In the genomic region with DNA sequence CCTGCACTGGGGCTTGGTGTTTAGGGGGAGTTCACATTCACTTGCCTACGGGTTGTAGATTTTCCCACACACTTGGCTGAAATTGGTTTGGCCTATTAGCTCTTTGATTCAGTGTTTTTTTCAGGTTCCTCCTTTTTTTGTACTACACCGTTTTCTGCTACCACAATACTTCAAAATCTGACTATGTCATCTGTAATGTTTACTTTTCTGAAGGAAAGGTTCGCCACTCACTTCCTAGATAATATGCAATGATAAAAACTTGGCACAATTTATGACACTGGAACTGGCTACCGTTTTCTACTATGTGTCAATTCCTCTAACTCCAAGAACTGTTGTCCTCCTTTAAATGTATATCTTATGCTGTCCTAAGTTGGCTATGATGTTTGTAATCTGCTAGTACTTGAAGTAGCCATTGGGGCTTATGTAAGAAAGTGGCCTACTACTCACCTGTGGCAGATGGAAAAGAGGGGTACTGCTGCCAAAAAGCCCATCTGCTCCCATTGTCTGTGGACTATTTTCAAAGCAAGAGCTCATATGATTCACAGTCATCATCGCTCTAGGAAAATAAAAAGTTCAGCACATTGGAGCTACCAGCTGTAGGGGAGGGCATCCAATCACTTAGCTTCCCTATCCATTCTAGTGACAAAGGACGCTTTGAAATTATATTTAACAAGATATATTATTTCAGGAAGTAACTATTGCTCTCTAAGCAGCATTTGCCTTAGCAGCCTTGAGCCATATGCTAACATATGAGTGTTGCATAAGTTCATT, we compare ENCODE assay signal across 15 cellular contexts. TPM values are rescaled to one million over a fixed set of nuclear protein-coding genes. Genes with fewer than 3 reads are reported as not detected.
DNase-seq lines count a peak whose midpoint lies in the region; ATAC-seq, FAIRE-seq and TF ChIP-seq lines count a peak whose summit lies in the region.
"Had no signal": no experiment of that assay in that cellular context is flagged by ENCODE, and none has a peak within 500 bp of the region (broad histone marks: within the 10 kb centered on the region; RNA-seq: fewer than 3 reads in every experiment).

No MANE protein-coding gene starts in this region.

- H3K9ac ChIP-seq in neural progenitor cell = no peak overlapping the region
- H3K9ac ChIP-seq: BLaER1 had no signal

- CTCF ChIA-PET in naive thymus-derived CD4-positive, alpha-beta T cell (lab: Charles Lee) = no interaction called here

- H3K27me3 Mint-ChIP-seq in CD14-positive monocyte (ENCODE audit: low read depth in 3 of 3) (no peaks in the 10 kb centered on the region), neural progenitor cell (ENCODE audit: insufficient read depth, low read depth) (peaks cover 2% of the 10 kb centered on the region)
- H3K27me3 Mint-ChIP-seq in dendritic cell treated with granulocyte-macrophage colony-stimulating factor and Interleukin-4, amounts not matched to agents 40 ng/mL and 50 ng/mL, for 4 days = peaks cover 1% of the 10 kb centered on the region
- H3K27me3 Mint-ChIP-seq in naive thymus-derived CD4-positive, alpha-beta T cell = peaks cover under 1 to 21% (median 9%) of the 10 kb centered on the region in 5 donors
- H3K27me3 Mint-ChIP-seq: brain had no signal

- no peak for FAIRE-seq in HTR-8/SVneo (lab: Jason Lieb, UNC)

- ATAC-seq in naive thymus-derived CD4-positive, alpha-beta T cell = no peak
- ATAC-seq: natural killer cell had no signal

- no peak for TF ChIP-seq CTCF in CD14-positive monocyte (IDR thresholded peaks at IDR 0.05)
- no peak for TF ChIP-seq CTCF in neural progenitor cell (IDR thresholded peaks at IDR 0.05)

- H3K4me3 Mint-ChIP-seq in CD14-positive monocyte (no peak overlapping the region), neural progenitor cell (no peak overlapping the region)
- H3K4me3 Mint-ChIP-seq in dendritic cell treated with granulocyte-macrophage colony-stimulating factor and Interleukin-4, amounts not matched to agents 40 ng/mL and 50 ng/mL, for 4 days = no peak overlapping the region
- no peak overlapping the region for H3K4me3 Mint-ChIP-seq in naive thymus-derived CD4-positive, alpha-beta T cell
- H3K4me3 Mint-ChIP-seq: brain, natural killer cell had no signal

- DNase-seq in CD14-positive monocyte (ENCODE audit: low spot score) = no peak
- peak; percentile 10 for DNase-seq in KG1 (lab: John Stamatoyannopoulos, UW)
- peak; percentile 82 to 96 for DNase-seq in NCI-H524 (lab: John Stamatoyannopoulos, UW)
- no peak for DNase-seq in D341Med (ENCODE audit: low spot score)
- no peak for DNase-seq in naive thymus-derived CD4-positive, alpha-beta T cell
- no peak for DNase-seq in neural progenitor cell (ENCODE audit: low spot score)
- no peak for DNase-seq in HTR-8/SVneo (ENCODE audit: insufficient read length, low spot score)
- DNase-seq: activated CD4-positive, alpha-beta T cell treated with anti-CD3 and anti-CD28 coated beads, Interleukin-2, amount 50 U/mL, for 4 hours; left cardiac atrium; natural killer cell; NCI-H526 treated with DMSO at 0.1 percent for 48 hours; SW 1271 had no signal

- H3K27ac Mint-ChIP-seq in CD14-positive monocyte (peak overlapping the region; percentile 37 to 94 (median 85)), neural progenitor cell (no peak overlapping the region)
- H3K27ac Mint-ChIP-seq in dendritic cell treated with granulocyte-macrophage colony-stimulating factor and Interleukin-4, amounts not matched to agents 40 ng/mL and 50 ng/mL, for 4 days = peak overlapping the region; percentile 82
- H3K27ac Mint-ChIP-seq in naive thymus-derived CD4-positive, alpha-beta T cell = no peak overlapping the region
- H3K27ac Mint-ChIP-seq: brain, natural killer cell had no signal

- H4K20me1 ChIP-seq in neural progenitor cell (ENCODE audit: low read depth) = no peaks in the 10 kb centered on the region
- H4K20me1 ChIP-seq: BLaER1 had no signal

- H3K79me2 ChIP-seq in neural progenitor cell (ENCODE audit: low read depth) = no peaks in the 10 kb centered on the region

- H3K36me3 ChIP-seq in naive thymus-derived CD4-positive, alpha-beta T cell (ENCODE audit: control insufficient read depth in 2 of 3, insufficient read depth in 3 of 3, low read length in 3 of 3) = no peaks in the 10 kb centered on the region
- H3K36me3 ChIP-seq in neural progenitor cell = no peaks in the 10 kb centered on the region
- H3K36me3 ChIP-seq: BLaER1 had no signal

- intact Hi-C loops in CD14-positive monocyte (cut with micrococcal nuclease) = loop anchor here in 1 of 2 donors (5.0 kb wide), 1 partner anchor 36 kb away; no protein-coding TSS in a partner anchor
- intact Hi-C loops in dendritic cell treated with granulocyte-macrophage colony-stimulating factor and Interleukin-4, amounts not matched to agents 40 ng/mL and 50 ng/mL, for 4 days (cut with micrococcal nuclease) = no loop called here
- intact Hi-C loops in naive thymus-derived CD4-positive, alpha-beta T cell (cut with micrococcal nuclease) = no loop called here

- H3K4me3 ChIP-seq in naive thymus-derived CD4-positive, alpha-beta T cell (ENCODE audit: low read length) = no peak overlapping the region
- H3K4me3 ChIP-seq in neural progenitor cell = no peak overlapping the region
- H3K4me3 ChIP-seq: BLaER1 had no signal

- H3K36me3 Mint-ChIP-seq in CD14-positive monocyte (peaks cover 16 to 17% of the 10 kb centered on the region in 2 donors), neural progenitor cell (peaks cover 2% of the 10 kb centered on the region)
- peaks cover 18% of the 10 kb centered on the region for H3K36me3 Mint-ChIP-seq in dendritic cell treated with granulocyte-macrophage colony-stimulating factor and Interleukin-4, amounts not matched to agents 40 ng/mL and 50 ng/mL, for 4 days (ENCODE audit: low read depth)
- peaks cover 0 to 13% (median 8%) of the 10 kb centered on the region in 5 donors for H3K36me3 Mint-ChIP-seq in naive thymus-derived CD4-positive, alpha-beta T cell
- H3K36me3 Mint-ChIP-seq: brain had no signal

- no peak overlapping the region for H2AFZ ChIP-seq in neural progenitor cell (replicated peaks)

- H3K4me2 ChIP-seq in neural progenitor cell = no peak overlapping the region
- H3K4me2 ChIP-seq: BLaER1 had no signal

- POLR2A ChIA-PET in naive thymus-derived CD4-positive, alpha-beta T cell (lab: Charles Lee) = no interaction called here

- H3K27me3 ChIP-seq in naive thymus-derived CD4-positive, alpha-beta T cell (ENCODE audit: control insufficient read depth in 2 of 2, insufficient read depth in 2 of 2, low read length in 2 of 2) = no peaks in the 10 kb centered on the region
- no peaks in the 10 kb centered on the region for H3K27me3 ChIP-seq in neural progenitor cell
- H3K27me3 ChIP-seq: BLaER1 had no signal

- H3K27ac ChIP-seq in naive thymus-derived CD4-positive, alpha-beta T cell (ENCODE audit: low read depth, low read length) = no peak overlapping the region
- no peak overlapping the region for H3K27ac ChIP-seq in neural progenitor cell
- H3K27ac ChIP-seq: BLaER1 had no signal

- H3K4me1 Mint-ChIP-seq in CD14-positive monocyte (peaks cover 39% of the 10 kb centered on the region), neural progenitor cell (no peaks in the 10 kb centered on the region)
- peaks cover 25% of the 10 kb centered on the region for H3K4me1 Mint-ChIP-seq in dendritic cell treated with granulocyte-macrophage colony-stimulating factor and Interleukin-4, amounts not matched to agents 40 ng/mL and 50 ng/mL, for 4 days (ENCODE audit: low read depth)
- no peaks in the 10 kb centered on the region for H3K4me1 Mint-ChIP-seq in naive thymus-derived CD4-positive, alpha-beta T cell
- H3K4me1 Mint-ChIP-seq: brain, natural killer cell had no signal

- H3F3A ChIP-seq in neural progenitor cell (ENCODE audit: low read depth) = no peaks in the 10 kb centered on the region

- H3K9me3 ChIP-seq in naive thymus-derived CD4-positive, alpha-beta T cell (ENCODE audit: control insufficient read depth in 2 of 3, low read length in 3 of 3) = no peaks in the 10 kb centered on the region
- peaks cover 7% of the 10 kb centered on the region for H3K9me3 ChIP-seq in neural progenitor cell (ENCODE audit: low read depth)

- peaks cover 15 to 22% (median 19%) of the 10 kb centered on the region in 7 donors for H3K9me3 Mint-ChIP-seq in CD14-positive monocyte
- H3K9me3 Mint-ChIP-seq in dendritic cell treated with granulocyte-macrophage colony-stimulating factor and Interleukin-4, amounts not matched to agents 40 ng/mL and 50 ng/mL, for 4 days = peaks cover 20% of the 10 kb centered on the region
- peaks cover 8 to 41% (median 22%) of the 10 kb centered on the region in 11 donors for H3K9me3 Mint-ChIP-seq in naive thymus-derived CD4-positive, alpha-beta T cell
- peaks cover 24% of the 10 kb centered on the region for H3K9me3 Mint-ChIP-seq in neural progenitor cell

- H3K4me1 ChIP-seq in naive thymus-derived CD4-positive, alpha-beta T cell (ENCODE audit: control insufficient read depth in 2 of 2, insufficient read depth in 2 of 2, low read length in 2 of 2) = no peaks in the 10 kb centered on the region
- no peaks in the 10 kb centered on the region for H3K4me1 ChIP-seq in neural progenitor cell
- H3K4me1 ChIP-seq: BLaER1 had no signal

RNA-seq across cellular contexts. Expression of a gene that starts 42.4 kb away (rescaled TPM):
- 100 to 1,000 TPM; 148 to 199 TPM for polyA plus RNA-seq in CD14-positive monocyte
- total RNA-seq in naive thymus-derived CD4-positive, alpha-beta T cell = 10 to 100 TPM; 26.0 to 95.6 (median 45.5) TPM
- polyA plus RNA-seq in naive thymus-derived CD4-positive, alpha-beta T cell = 10 to 100 TPM; 22.6 to 28.4 TPM
- 48.4 and 93.8 TPM in 2 replicates for total RNA-seq in neural progenitor cell (ENCODE audit: low replicate concordance)

Comparison
In these comparisons a context has a peak if more than half of its experiments do, and no peak if none do; other contexts are left out.
1. DNase-seq: peak in KG1 (single experiment) and NCI-H524 (2 of 2); none in CD14-positive monocyte (single experiment), D341Med (single experiment), naive thymus-derived CD4-positive, alpha-beta T cell (0 of 9), neural progenitor cell (single experiment) and HTR-8/SVneo (single experiment).
2. H3K27ac Mint-ChIP-seq: peak in CD14-positive monocyte (7 of 7) and dendritic cell treated with granulocyte-macrophage colony-stimulating factor and Interleukin-4, amounts not matched to agents 40 ng/mL and 50 ng/mL, for 4 days (single experiment); none in naive thymus-derived CD4-positive, alpha-beta T cell (0 of 9) and neural progenitor cell (single experiment).